16 cellular contexts compared by ENCODE assay signal in the genomic region with DNA sequence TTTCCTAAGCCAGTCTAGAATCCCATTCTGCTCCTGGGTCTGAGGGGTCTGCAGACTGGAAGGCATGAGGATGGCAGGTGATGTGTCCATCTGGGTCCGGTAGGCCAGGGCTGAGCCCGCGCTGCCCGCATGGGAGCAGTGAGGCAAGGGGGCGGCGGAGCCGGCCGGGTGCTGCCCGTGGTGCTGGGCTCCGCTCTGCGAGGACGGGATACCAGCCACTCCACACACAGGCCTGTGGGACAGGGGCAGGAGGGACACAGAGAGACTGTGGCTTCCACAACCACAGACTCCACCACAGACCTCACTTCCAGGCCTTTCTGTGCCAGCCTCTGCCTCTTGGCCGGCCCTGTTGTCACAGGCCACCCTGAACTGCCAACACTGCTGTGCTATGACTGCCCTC. TPM values are rescaled to one million over a fixed set of nuclear protein-coding genes. Genes with fewer than 3 reads are reported as not detected.
DNase-seq lines count a peak whose midpoint lies in the region; ATAC-seq and TF ChIP-seq lines count a peak whose summit lies in the region.
"Had no signal": no experiment of that assay in that cellular context is flagged by ENCODE, and none has a peak within 500 bp of the region (broad histone marks: within the 10 kb centered on the region; RNA-seq: fewer than 3 reads in every experiment).

No MANE protein-coding gene starts in this region.

- peaks cover 56% of the 10 kb centered on the region for H3K36me3 Mint-ChIP-seq in GM23338 (ENCODE audit: low read depth)

- no peaks in the 10 kb centered on the region for H3K27me3 ChIP-seq in GM23338 (ENCODE audit: insufficient read depth)
- no peaks in the 10 kb centered on the region for H3K27me3 ChIP-seq in RWPE2 (ENCODE audit: insufficient read depth, poor library complexity, severe bottlenecking)
- no peaks in the 10 kb centered on the region for H3K27me3 ChIP-seq in right lobe of liver
- H3K27me3 ChIP-seq: BE2C had no signal

- no peak overlapping the region for H3K4me2 ChIP-seq in GM23338

- peaks cover 7% of the 10 kb centered on the region; the same call in 1 of the 2 replicates for H4K20me1 ChIP-seq in GM23338 (replicated peaks; ENCODE audit: insufficient read depth)

- DNase-seq in GM23338 (ENCODE audit: low spot score) (no peak), RWPE2 (ENCODE audit: low spot score) (no peak), right lobe of liver (no peak), sciatic nerve (ENCODE audit: low spot score) (no peak), GF-D8 (lab: John Stamatoyannopoulos, UW) (no peak)
- DNase-seq in effector CD8-positive, alpha-beta T cell (lab: John Stamatoyannopoulos, UW) = no peak
- DNase-seq: BE2C; DMS79; KG1; NCI-H1417 treated with DMSO at 0.1 percent for 48 hours; NCI-H2029 treated with DMSO at 0.1 percent for 48 hours; NCI-H446 treated with DMSO at 0.1 percent for 48 hours; NK-92 treated with Interleukin-12 subunit alpha and Interleukin-12 subunit beta, amount 100 ng/mL, for 24 hours had no signal

- H3K36me3 ChIP-seq in GM23338 (ENCODE audit: insufficient read depth) (no peaks in the 10 kb centered on the region; the same call in 1 of the 2 replicates), RWPE2 (ENCODE audit: low read depth) (peaks cover 58% of the 10 kb centered on the region), right lobe of liver (peaks cover 4 to 98% (median 43%) of the 10 kb centered on the region in 4 donors)

- H3K27ac ChIP-seq in GM23338 (ENCODE audit: low read depth) = 0 out of 2 replicates have a peak overlapping the region, but pooled peaks have one; percentile 9
- no peak overlapping the region for H3K27ac ChIP-seq in RWPE2 (ENCODE audit: poor library complexity, severe bottlenecking)
- H3K27ac ChIP-seq in right lobe of liver = no peak overlapping the region

- no peaks in the 10 kb centered on the region for H3K9me2 ChIP-seq in GM23338 (ENCODE audit: insufficient read depth)

- H3K4me1 ChIP-seq in GM23338 (ENCODE audit: insufficient read depth) (peaks cover under 1% of the 10 kb centered on the region), RWPE2 (ENCODE audit: insufficient read depth, poor library complexity, severe bottlenecking) (no peaks in the 10 kb centered on the region), right lobe of liver (no peaks in the 10 kb centered on the region)
- H3K4me1 ChIP-seq: BE2C had no signal

- no peaks in the 10 kb centered on the region for H3F3A ChIP-seq in GM23338 (replicated peaks; ENCODE audit: low read depth)

- H3K4me3 Mint-ChIP-seq in GM23338 = no peak overlapping the region
- H3K4me3 Mint-ChIP-seq: CD4-positive, alpha-beta memory T cell; HFFc6 had no signal

- no peaks in the 10 kb centered on the region for H3K9me3 ChIP-seq in RWPE2 (ENCODE audit: severe bottlenecking)
- H3K9me3 ChIP-seq in right lobe of liver = no peaks in the 10 kb centered on the region
- H3K9me3 ChIP-seq: BE2C had no signal

- peaks cover 5% of the 10 kb centered on the region for H3K4me1 Mint-ChIP-seq in GM23338
- H3K4me1 Mint-ChIP-seq: CD4-positive, alpha-beta memory T cell had no signal

- H3K79me2 ChIP-seq in GM23338 (replicated peaks; ENCODE audit: insufficient read depth) = no peaks in the 10 kb centered on the region

- H3K9me3 Mint-ChIP-seq in GM23338 = no peaks in the 10 kb centered on the region
- H3K9me3 Mint-ChIP-seq: CD4-positive, alpha-beta memory T cell; HFFc6 had no signal

- ATAC-seq in GM23338 = no peak
- 0 out of 3 replicates have a peak, but pooled peaks have one; percentile 20 for ATAC-seq in RWPE2 (ENCODE audit: low read depth)
- peak in 3 of 4 donors; percentile 13 to 37 (median 17) for ATAC-seq in right lobe of liver
- ATAC-seq in sciatic nerve = peak; percentile 47
- ATAC-seq in GM19351 (IDR thresholded peaks at IDR 0.05; ENCODE audit: unreplicated experiment) = no peak

- WGBS in right lobe of liver (ENCODE audit: insufficient coverage, low coverage, low lambda C conversion rate, missing lambda C conversion rate) = no CpG with 5 or more reads among the region's 13 CpGs

- intact Hi-C loops in right lobe of liver (cut with DNase I) = loop anchor here (10.0 kb wide), 2 partner anchors 147 to 217 kb away; no protein-coding TSS in a partner anchor
- intact Hi-C loops in sciatic nerve (cut with DNase I) = no loop called here

- no peak for TF ChIP-seq POLR2A in right lobe of liver (IDR thresholded peaks at IDR 0.05)

- H3K27ac Mint-ChIP-seq in GM23338 = no peak overlapping the region
- H3K27ac Mint-ChIP-seq: HFFc6 had no signal

- no peak overlapping the region for H2AFZ ChIP-seq in GM23338

- peaks cover 9% of the 10 kb centered on the region for H3K27me3 Mint-ChIP-seq in GM23338 (ENCODE audit: insufficient read depth, low read depth, poor library complexity)
- H3K27me3 Mint-ChIP-seq: CD4-positive, alpha-beta memory T cell had no signal

- TF ChIP-seq CTCF in GM23338 (conservative IDR thresholded peaks at IDR 0.05; ENCODE audit: low read depth in 2 of 2) (no peak), RWPE2 (IDR thresholded peaks at IDR 0.05; ENCODE audit: poor library complexity, severe bottlenecking) (no peak), right lobe of liver (IDR thresholded peaks at IDR 0.05) (no peak)

- H3K4me3 ChIP-seq in GM23338 = no peak overlapping the region
- no peak overlapping the region for H3K4me3 ChIP-seq in RWPE2 (ENCODE audit: severe bottlenecking)
- H3K4me3 ChIP-seq in right lobe of liver = no peak overlapping the region

TF ChIP-seq in GM23338, 12 proteins besides CTCF, POLR2A, EP300 and RAD21 (continues in another document):
- no peak for TF ChIP-seq ETS1 (IDR thresholded peaks at IDR 0.05)
- TF ChIP-seq EZH2 (IDR thresholded peaks at IDR 0.05; ENCODE audit: low read depth, unreplicated experiment) = no peak
- TF ChIP-seq NANOG (IDR thresholded peaks at IDR 0.05; ENCODE audit: borderline replicate concordance) = no peak
- TF ChIP-seq EZH2phosphoT487 (IDR thresholded peaks at IDR 0.05; ENCODE audit: unreplicated experiment) = no peak

RNA-seq across cellular contexts. Expression of gene MAP1LC3B, which starts 25.4 kb away (rescaled TPM):
- total RNA-seq in GM23338 (2014; rRNA removed; shearing (Covaris generic)) = 35.9 and 42.6 TPM in 2 replicates
- polyA plus RNA-seq in GM23338 (2016; fragmentation: Nextera tagmentation; extraction: Ambion mirVana) = 75.0 and 80.2 TPM in 2 replicates
- total RNA-seq in right lobe of liver (10 to 100 TPM; 16.5 to 48.8 (median 25.6) TPM), sciatic nerve (55.9 TPM)

RNA-seq across cellular contexts. Expression of gene FBXO31, which starts 33.9 kb away (rescaled TPM):
- 11.3 and 23.8 TPM in 2 replicates for total RNA-seq in GM23338 (2014; rRNA removed; shearing (Covaris generic))
- polyA plus RNA-seq in GM23338 (2016; fragmentation: Nextera tagmentation; extraction: Ambion mirVana) = 4.5 and 7.0 TPM in 2 replicates
- total RNA-seq in right lobe of liver = 10 to 100 TPM; 20.6 to 56.9 (median 31.1) TPM
- total RNA-seq in sciatic nerve = 50.3 TPM

Comparison
In these comparisons a context has a peak if more than half of its experiments do, and no peak if none do; other contexts are left out.
1. ATAC-seq: peak in RWPE2 (single experiment), right lobe of liver (3 of 4) and sciatic nerve (single experiment); none in GM23338 (single experiment) and GM19351 (single experiment).